ENCODE assay signal across 8 cellular contexts in genomic region chr6:29793036-29793356, GRCh38. TPM values are rescaled to one million over a fixed set of nuclear protein-coding genes. Genes with fewer than 3 reads are reported as not detected.
DNase-seq lines count a peak whose midpoint lies in the region; ATAC-seq and TF ChIP-seq lines count a peak whose summit lies in the region.

No MANE protein-coding gene starts in this region.

- H3K9ac ChIP-seq in rectal smooth muscle tissue (ENCODE audit: low read length) = no peak overlapping the region

- intact Hi-C loops in Caco-2 (cut with micrococcal nuclease; ENCODE audit: unreplicated experiment) = no loop called here

- TF ChIP-seq CTCF in Caco-2 (IDR thresholded peaks at IDR 0.05; ENCODE audit: insufficient read depth in 1 of 2, low read depth in 1 of 2, low read length in 1 of 2, severe bottlenecking in 1 of 2, unreplicated experiment in 1 of 2) (no peak), Peyer's patch (IDR thresholded peaks at IDR 0.05) (no peak), fibroblast of the aortic adventitia (IDR thresholded peaks at IDR 0.05; ENCODE audit: insufficient read depth, low read length) (no peak)

- H3K9me3 ChIP-seq in Caco-2 = no peaks in the 10 kb centered on the region
- H3K9me3 ChIP-seq in Peyer's patch = no peaks in the 10 kb centered on the region

- no peak overlapping the region for H3K27ac Mint-ChIP-seq in Caco-2 (ENCODE audit: unreplicated experiment)

- H3K27ac ChIP-seq in Peyer's patch (no peak overlapping the region), rectal smooth muscle tissue (ENCODE audit: low read depth, low read length) (no peak overlapping the region)

- H3K4me3 Mint-ChIP-seq in Caco-2 (ENCODE audit: unreplicated experiment) = peak overlapping the region; percentile 37

- no peaks in the 10 kb centered on the region for H3K27me3 ChIP-seq in Caco-2 (replicated peaks; ENCODE audit: control insufficient read depth, insufficient read depth, low read length)
- no peaks in the 10 kb centered on the region for H3K27me3 ChIP-seq in Peyer's patch
- H3K27me3 ChIP-seq in rectal smooth muscle tissue (ENCODE audit: control insufficient read depth, insufficient read depth, low read length) = peaks cover 9% of the 10 kb centered on the region

- no peaks in the 10 kb centered on the region for H3K27me3 Mint-ChIP-seq in Caco-2 (ENCODE audit: insufficient read depth, unreplicated experiment)

- POLR2A ChIA-PET in Caco-2 (lab: Charles Lee) = no interaction called here

- BruUV-seq in Caco-2 (replicated peaks; lab: Mats Ljungman, UMichigan) = no TSS peak

- CTCF ChIA-PET in Caco-2 (lab: Charles Lee) = no interaction called here

- H3K4me1 Mint-ChIP-seq in Caco-2 (ENCODE audit: low read depth, unreplicated experiment) = peaks cover 7% of the 10 kb centered on the region

- H3K36me3 ChIP-seq in Caco-2 (ENCODE audit: control insufficient read depth, insufficient read depth, low read length) (no peaks in the 10 kb centered on the region), Peyer's patch (no peaks in the 10 kb centered on the region), rectal smooth muscle tissue (ENCODE audit: control insufficient read depth, insufficient read depth, low read length) (no peaks in the 10 kb centered on the region)

- no peak for DNase-seq in Caco-2
- no peak for DNase-seq in Peyer's patch
- DNase-seq in fibroblast of the aortic adventitia (ENCODE audit: low read depth) = no peak
- no peak for DNase-seq in inferior parietal cortex (ENCODE audit: extremely low spot score)
- DNase-seq in activated CD8-positive, alpha-beta memory T cell treated with anti-CD3 and anti-CD28 coated beads for 24 hours = no peak

- ATAC-seq in GM21825 (IDR thresholded peaks at IDR 0.05; ENCODE audit: unreplicated experiment) = no peak
- no peak for ATAC-seq in GM18505 (IDR thresholded peaks at IDR 0.05; ENCODE audit: unreplicated experiment)

- H3K36me3 Mint-ChIP-seq in Caco-2 (ENCODE audit: insufficient read depth, unreplicated experiment) = no peaks in the 10 kb centered on the region

- TF ChIP-seq POLR2A in Peyer's patch (IDR thresholded peaks at IDR 0.05) = no peak
- TF ChIP-seq POLR2A in GM18505 (IDR thresholded peaks at IDR 0.05; ENCODE audit: borderline replicate concordance, extremely low read depth, insufficient read depth, insufficient read length) = no peak

- peaks cover 11% of the 10 kb centered on the region; the same call in 1 of the 2 replicates for H3K4me1 ChIP-seq in Caco-2
- peaks cover 0 to 16% (median 0%) of the 10 kb centered on the region in 4 donors for H3K4me1 ChIP-seq in Peyer's patch
- H3K4me1 ChIP-seq in rectal smooth muscle tissue (ENCODE audit: control insufficient read depth, insufficient read depth, low read length) = no peaks in the 10 kb centered on the region

- H3K4me3 ChIP-seq in Caco-2 (ENCODE audit: low read depth, low read length) (peak overlapping the region; percentile 38; the same call in 1 of the 2 replicates), Peyer's patch (peak overlapping the region; percentile 53 to 85 (median 54)), fibroblast of the aortic adventitia (ENCODE audit: low read depth, low read length) (peak overlapping the region; percentile 46), rectal smooth muscle tissue (ENCODE audit: low read length) (peak overlapping the region; percentile 76)

- H3K9me3 Mint-ChIP-seq in Caco-2 (ENCODE audit: unreplicated experiment) = no peaks in the 10 kb centered on the region

RNA-seq across cellular contexts. Expression of gene HLA-G, which starts 34.6 kb away (rescaled TPM):
- 0.88 TPM in 1 of 2 replicates, not detected in the other for total RNA-seq in Caco-2 (2022)
- under 1 TPM in 1 of 4 donors, not detected in 3; 0.67 TPM for total RNA-seq in Peyer's patch
- not detected in 2 replicates for total RNA-seq in fibroblast of the aortic adventitia (ENCODE audit: low replicate concordance)
